In genomic region chr1:225655509-225656258, GRCh38 we compare ENCODE assay signal across 8 cellular contexts. TPM values are rescaled to one million over a fixed set of nuclear protein-coding genes. Genes with fewer than 3 reads are reported as not detected.
DNase-seq lines count a peak whose midpoint lies in the region; ATAC-seq, FAIRE-seq and TF ChIP-seq lines count a peak whose summit lies in the region.

No MANE protein-coding gene starts in this region.

- FAIRE-seq in pancreas (lab: Jason Lieb, UNC), result peak; percentile 83

- DNase-seq in NCI-H146 (lab: John Stamatoyannopoulos, UW) (peak; percentile 5), NCI-H146 treated with DMSO at 0.1 percent for 48 hours (lab: John Stamatoyannopoulos, UW; ENCODE audit: unreplicated experiment) (no peak), Panc1 (ENCODE audit: low read depth, low spot score) (peak; percentile 93), esophagus squamous epithelium (lab: John Stamatoyannopoulos, UW) (no peak), pancreas (peak in 4 of 6 donors; percentile 22 to 65 (median 48)), NCI-H187 (lab: John Stamatoyannopoulos, UW) (no peak), iPS-NIHi11 (ENCODE audit: low spot score) (no peak)

- H3K4me3 ChIP-seq in Panc1 (ENCODE audit: low read depth in 2 of 2, low read length in 2 of 2) (0 out of 4 replicates have a peak overlapping the region, but pooled peaks of 1 of the 2 experiments have one; percentile 8), esophagus squamous epithelium (no peak overlapping the region), pancreas (no peak overlapping the region)

- intact Hi-C loops in Panc1 (cut with micrococcal nuclease; ENCODE audit: unreplicated experiment), result loop anchor here (1.0 to 10.0 kb wide), 3 partner anchors 101 to 151 kb away; no protein-coding TSS in a partner anchor
- intact Hi-C loops in esophagus squamous epithelium (cut with DNase I), result loop anchor here (10.0 kb wide), 1 partner anchor 119 kb away; the partner anchor contains the start of gene SRP9
- intact Hi-C loops in pancreas (cut with DNase I), result no loop called here

- H3K27ac ChIP-seq in Panc1 (ENCODE audit: low read length), result peak overlapping the region; percentile 98
- peak overlapping the region; percentile 88 to 99 (median 94) for H3K27ac ChIP-seq in esophagus squamous epithelium
- peak overlapping the region in 2 of 4 donors; percentile 29 to 93 for H3K27ac ChIP-seq in pancreas

- H3K27me3 ChIP-seq in Panc1 (ENCODE audit: control insufficient read depth, insufficient read depth, low read length) (no peaks in the 10 kb centered on the region), esophagus squamous epithelium (peaks cover 0 to 11% (median 0%) of the 10 kb centered on the region in 4 donors), pancreas (no peaks in the 10 kb centered on the region)

- 28 to 30% methylated on average over 4 of the region's 4 CpGs for WGBS in esophagus squamous epithelium, 2 donors
- 68 to 69% methylated on average over 4 of the region's 4 CpGs for WGBS in pancreas, 2 donors

- POLR2A ChIA-PET in Panc1 (lab: Charles Lee), result interaction anchor here (0.6 to 1.5 kb wide), 4 partner anchors 10 to 97 kb away, joined by 3 read pairs; no protein-coding TSS in a partner anchor

- in situ Hi-C loops in Panc1 (cut with HindIII; ENCODE audit: low pct_unique_long_range_greater_than_20kb, low sequenced_read_pairs), result no loop called here

- BruUV-seq in Panc1 (replicated peaks; lab: Mats Ljungman, UMichigan), result no TSS peak

- CTCF ChIA-PET in Panc1 (lab: Charles Lee), result interaction anchor here (0.8 kb wide), 1 partner anchor 123 kb away, joined by 3 read pairs; no protein-coding TSS in a partner anchor

- peaks cover 4% of the 10 kb centered on the region for H3K36me3 ChIP-seq in Panc1 (ENCODE audit: control insufficient read depth, insufficient read depth, low read length)
- H3K36me3 ChIP-seq in esophagus squamous epithelium, result no peaks in the 10 kb centered on the region
- H3K36me3 ChIP-seq in pancreas, result no peaks in the 10 kb centered on the region

- TF ChIP-seq POLR2A in esophagus squamous epithelium (IDR thresholded peaks at IDR 0.05), result no peak

- TF ChIP-seq CTCF in Panc1 (IDR thresholded peaks at IDR 0.05) (no peak; the same call in none of the 2 replicates), esophagus squamous epithelium (IDR thresholded peaks at IDR 0.05) (no peak), pancreas (IDR thresholded peaks at IDR 0.05) (no peak)

- H3K9me3 ChIP-seq in Panc1 (ENCODE audit: control insufficient read depth, insufficient read depth, low read depth, low read length), result no peaks in the 10 kb centered on the region
- H3K9me3 ChIP-seq in esophagus squamous epithelium, result no peaks in the 10 kb centered on the region
- no peaks in the 10 kb centered on the region for H3K9me3 ChIP-seq in pancreas

- peaks cover 34% of the 10 kb centered on the region for H3K4me1 ChIP-seq in Panc1 (ENCODE audit: control insufficient read depth, insufficient read depth, low read length)
- H3K4me1 ChIP-seq in esophagus squamous epithelium, result peaks cover 12 to 62% (median 20%) of the 10 kb centered on the region in 3 donors
- peaks cover 0 to 8% (median 7%) of the 10 kb centered on the region in 3 donors for H3K4me1 ChIP-seq in pancreas

- ATAC-seq in Panc1 (peak; percentile 47), pancreas (peak in 1 of 4 donors; percentile 11), HG02885 (IDR thresholded peaks at IDR 0.05; ENCODE audit: poor library complexity, unreplicated experiment) (no peak)

RNA-seq across cellular contexts. Expression of gene ENAH, which starts 2.8 kb away (rescaled TPM):
- total RNA-seq in Panc1 (2021; ENCODE audit: unreplicated experiment) (133 TPM), esophagus squamous epithelium (10 to 100 TPM in 3 of 4 donors, 1 to 10 TPM in 1; 8.6 to 42.5 (median 35.9) TPM), pancreas (10 to 100 TPM; 27.8 to 62.8 (median 34.7) TPM)
- 73.6 TPM for polyA plus RNA-seq in Panc1 (2012; ENCODE audit: insufficient read length)
- 10 to 100 TPM in 1 of 2 donors, 1 to 10 TPM in 1; 8.0 to 17.1 TPM for polyA plus RNA-seq in pancreas

Comparison
In these comparisons a context has a peak if more than half of its experiments do, and no peak if none do; other contexts are left out.
1. DNase-seq: peak in NCI-H146 (single experiment), Panc1 (single experiment) and pancreas (4 of 6); none in NCI-H146 treated with DMSO at 0.1 percent for 48 hours (single experiment), esophagus squamous epithelium (single experiment), NCI-H187 (0 of 2) and iPS-NIHi11 (single experiment).
2. intact Hi-C loops: an anchor here in Panc1 (1.0 to 10.0 kb wide) and esophagus squamous epithelium (10.0 kb wide); none called in pancreas.